In genomic region chr2:5673861-5674240, GRCh38 we compare ENCODE assay signal across 15 cellular contexts. TPM values are rescaled to one million over a fixed set of nuclear protein-coding genes. Genes with fewer than 3 reads are reported as not detected.
A peak's percentile ranks its signal among the peaks of the same experiment; 100 is the strongest.
DNase-seq lines count a peak whose midpoint lies in the region; ATAC-seq and TF ChIP-seq lines count a peak whose summit lies in the region.
"Had no signal": no experiment of that assay in that cellular context is flagged by ENCODE, and none has a peak within 500 bp of the region (broad histone marks: within the 10 kb centered on the region; RNA-seq: fewer than 3 reads in every experiment).

No MANE protein-coding gene starts in this region.

- H3K4me3 Mint-ChIP-seq in endothelial cell (ENCODE audit: unreplicated experiment) (peak overlapping the region; percentile 17), neural progenitor cell (peak overlapping the region; percentile 73)
- no peak overlapping the region for H3K4me3 Mint-ChIP-seq in stimulated activated effector memory CD8-positive, alpha-beta T cell treated with anti-CD3 and anti-CD28 coated beads, Interleukin-12 subunit alpha, Interleukin-12 subunit beta, amount 100 ng/mL, for 72 hours
- H3K4me3 Mint-ChIP-seq: activated CD8-positive, alpha-beta memory T cell treated with anti-CD3 and anti-CD28 coated beads, Interleukin-2, amount 10 ng/mL, durations not matched to agents 7 days and 5 days; activated naive CD8-positive, alpha-beta T cell treated with anti-CD3 and anti-CD28 coated beads for 36 hours; HFFc6 had no signal

- H3K4me3 ChIP-seq in neural progenitor cell (peak overlapping the region; percentile 60), MM.1S (ENCODE audit: low read length) (no peak overlapping the region)
- H3K4me3 ChIP-seq: lung had no signal

- H3K27ac Mint-ChIP-seq in endothelial cell (ENCODE audit: unreplicated experiment) (no peak overlapping the region), neural progenitor cell (no peak overlapping the region)
- H3K27ac Mint-ChIP-seq in stimulated activated effector memory CD8-positive, alpha-beta T cell treated with anti-CD3 and anti-CD28 coated beads, Interleukin-12 subunit alpha, Interleukin-12 subunit beta, amount 100 ng/mL, for 72 hours: no peak overlapping the region
- H3K27ac Mint-ChIP-seq: activated CD8-positive, alpha-beta memory T cell treated with anti-CD3 and anti-CD28 coated beads, Interleukin-2, amount 10 ng/mL, durations not matched to agents 7 days and 5 days; activated naive CD8-positive, alpha-beta T cell treated with anti-CD3 and anti-CD28 coated beads for 36 hours; HFFc6 had no signal

- H3K36me3 ChIP-seq in neural progenitor cell: no peaks in the 10 kb centered on the region
- H3K36me3 ChIP-seq in MM.1S (replicated peaks; ENCODE audit: insufficient read depth, low read length): no peaks in the 10 kb centered on the region

- H3K79me2 ChIP-seq in neural progenitor cell (ENCODE audit: low read depth): no peaks in the 10 kb centered on the region
- no peaks in the 10 kb centered on the region for H3K79me2 ChIP-seq in MM.1S (ENCODE audit: low read length)

- ATAC-seq in stimulated activated effector memory CD8-positive, alpha-beta T cell treated with anti-CD3 and anti-CD28 coated beads, Interleukin-12 subunit alpha, Interleukin-12 subunit beta, amount 100 ng/mL, for 72 hours: no peak
- ATAC-seq: activated CD8-positive, alpha-beta memory T cell treated with anti-CD3 and anti-CD28 coated beads, Interleukin-2, amount 10 ng/mL, durations not matched to agents 7 days and 5 days had no signal

- H3K4me2 ChIP-seq in neural progenitor cell (peak overlapping the region; percentile 94), MM.1S (ENCODE audit: low read depth, low read length) (no peak overlapping the region)

- H3K9me3 ChIP-seq in neural progenitor cell (ENCODE audit: low read depth): no peaks in the 10 kb centered on the region
- no peaks in the 10 kb centered on the region for H3K9me3 ChIP-seq in MM.1S (replicated peaks; ENCODE audit: insufficient read depth, low read length)

- TF ChIP-seq CTCF in endothelial cell (IDR thresholded peaks at IDR 0.05; ENCODE audit: unreplicated experiment) (no peak), neural progenitor cell (IDR thresholded peaks at IDR 0.05) (no peak), MM.1S (IDR thresholded peaks at IDR 0.05; ENCODE audit: low read length) (no peak)

- H3K27me3 Mint-ChIP-seq in endothelial cell (ENCODE audit: unreplicated experiment) (peaks cover 7% of the 10 kb centered on the region), neural progenitor cell (ENCODE audit: insufficient read depth, low read depth) (peaks cover 12% of the 10 kb centered on the region)

- H3K27ac ChIP-seq in neural progenitor cell: no peak overlapping the region
- H3K27ac ChIP-seq in MM.1S (ENCODE audit: low read length): no peak overlapping the region

- H3K4me1 ChIP-seq in neural progenitor cell (peaks cover 12% of the 10 kb centered on the region), MM.1S (ENCODE audit: low read length) (no peaks in the 10 kb centered on the region)

- H4K20me1 ChIP-seq in neural progenitor cell (ENCODE audit: low read depth) (no peaks in the 10 kb centered on the region), MM.1S (ENCODE audit: insufficient read depth, low read length) (no peaks in the 10 kb centered on the region)

- no peaks in the 10 kb centered on the region for H3K9me2 ChIP-seq in MM.1S (replicated peaks; ENCODE audit: insufficient read depth, low read length)

- H3K9ac ChIP-seq in neural progenitor cell: no peak overlapping the region
- no peak overlapping the region for H3K9ac ChIP-seq in MM.1S (ENCODE audit: low read length)

- H3K4me1 Mint-ChIP-seq in endothelial cell (ENCODE audit: unreplicated experiment) (peaks cover 6% of the 10 kb centered on the region), neural progenitor cell (peaks cover 23% of the 10 kb centered on the region)
- H3K4me1 Mint-ChIP-seq in stimulated activated effector memory CD8-positive, alpha-beta T cell treated with anti-CD3 and anti-CD28 coated beads, Interleukin-12 subunit alpha, Interleukin-12 subunit beta, amount 100 ng/mL, for 72 hours: no peaks in the 10 kb centered on the region
- H3K4me1 Mint-ChIP-seq: activated CD8-positive, alpha-beta memory T cell treated with anti-CD3 and anti-CD28 coated beads, Interleukin-2, amount 10 ng/mL, durations not matched to agents 7 days and 5 days; activated naive CD8-positive, alpha-beta T cell treated with anti-CD3 and anti-CD28 coated beads for 36 hours had no signal

- H3K9me3 Mint-ChIP-seq in endothelial cell (ENCODE audit: unreplicated experiment) (no peaks in the 10 kb centered on the region), neural progenitor cell (no peaks in the 10 kb centered on the region)
- peaks cover 8% of the 10 kb centered on the region for H3K9me3 Mint-ChIP-seq in stimulated activated effector memory CD8-positive, alpha-beta T cell treated with anti-CD3 and anti-CD28 coated beads, Interleukin-12 subunit alpha, Interleukin-12 subunit beta, amount 100 ng/mL, for 72 hours
- H3K9me3 Mint-ChIP-seq: activated naive CD8-positive, alpha-beta T cell treated with anti-CD3 and anti-CD28 coated beads for 36 hours had no signal

- H2AFZ ChIP-seq in neural progenitor cell (replicated peaks): peak overlapping the region; percentile 19
- H2AFZ ChIP-seq in MM.1S (ENCODE audit: low read length): no peak overlapping the region

- H3K36me3 Mint-ChIP-seq in endothelial cell (ENCODE audit: low read depth, unreplicated experiment) (no peaks in the 10 kb centered on the region), neural progenitor cell (no peaks in the 10 kb centered on the region)
- H3K36me3 Mint-ChIP-seq in stimulated activated effector memory CD8-positive, alpha-beta T cell treated with anti-CD3 and anti-CD28 coated beads, Interleukin-12 subunit alpha, Interleukin-12 subunit beta, amount 100 ng/mL, for 72 hours: no peaks in the 10 kb centered on the region
- H3K36me3 Mint-ChIP-seq: activated naive CD8-positive, alpha-beta T cell treated with anti-CD3 and anti-CD28 coated beads for 36 hours had no signal

- H3F3A ChIP-seq in neural progenitor cell (ENCODE audit: low read depth) (peaks cover 10% of the 10 kb centered on the region), MM.1S (ENCODE audit: insufficient read depth, low read length) (no peaks in the 10 kb centered on the region)

- DNase-seq in DMS79 (lab: John Stamatoyannopoulos, UW): peak; percentile 18
- peak; percentile 22 for DNase-seq in NCI-H1105 (lab: John Stamatoyannopoulos, UW)
- peak; percentile 13 for DNase-seq in endothelial cell (ENCODE audit: low spot score)
- no peak for DNase-seq in neural progenitor cell (ENCODE audit: low spot score)
- DNase-seq in stimulated activated effector memory CD8-positive, alpha-beta T cell treated with anti-CD3 and anti-CD28 coated beads, Interleukin-12 subunit alpha, Interleukin-12 subunit beta, amount 100 ng/mL, for 72 hours (ENCODE audit: low spot score in 2 of 2): no peak
- no peak for DNase-seq in MM.1S
- no peak for DNase-seq in NCI-H2081 (lab: John Stamatoyannopoulos, UW)
- DNase-seq: activated CD8-positive, alpha-beta memory T cell treated with anti-CD3 and anti-CD28 coated beads, Interleukin-2, amount 10 ng/mL, durations not matched to agents 7 days and 5 days; activated naive CD8-positive, alpha-beta T cell treated with anti-CD3 and anti-CD28 coated beads for 36 hours; HFFc6; Karpas-422; stimulated activated CD4-positive, alpha-beta T cell treated with anti-CD3 and anti-CD28 coated beads, Interleukin-4, amount 100 ng/mL, for 1 hour; stimulated activated naive CD4-positive, alpha-beta T cell treated with Interleukin-2 at 50 U/mL for 16 hours had no signal

- H3K27me3 ChIP-seq in neural progenitor cell: peaks cover 52% of the 10 kb centered on the region
- no peaks in the 10 kb centered on the region for H3K27me3 ChIP-seq in MM.1S (replicated peaks; ENCODE audit: insufficient read depth, low read length)

RNA-seq across cellular contexts. Expression of gene SOX11, which starts 18.3 kb away (rescaled TPM):
- total RNA-seq in endothelial cell (ENCODE audit: unreplicated experiment) (39.4 TPM), neural progenitor cell (ENCODE audit: low replicate concordance) (176 and 178 TPM in 2 replicates)
- total RNA-seq: activated CD8-positive, alpha-beta memory T cell treated with anti-CD3 and anti-CD28 coated beads, Interleukin-2, amount 10 ng/mL, durations not matched to agents 7 days and 5 days; activated naive CD8-positive, alpha-beta T cell treated with anti-CD3 and anti-CD28 coated beads for 36 hours; dermis microvascular lymphatic vessel endothelial cell; HFFc6 had no signal

Comparison
In these comparisons a context has a peak if more than half of its experiments do, and no peak if none do; other contexts are left out.
1. DNase-seq: peak in DMS79 (single experiment), NCI-H1105 (single experiment) and endothelial cell (single experiment); none in neural progenitor cell (single experiment), stimulated activated effector memory CD8-positive, alpha-beta T cell treated with anti-CD3 and anti-CD28 coated beads, Interleukin-12 subunit alpha, Interleukin-12 subunit beta, amount 100 ng/mL, for 72 hours (0 of 2), MM.1S (single experiment) and NCI-H2081 (0 of 2).